Comparison of ENCODE assay signal across 1 cellular context in the genomic region with DNA sequence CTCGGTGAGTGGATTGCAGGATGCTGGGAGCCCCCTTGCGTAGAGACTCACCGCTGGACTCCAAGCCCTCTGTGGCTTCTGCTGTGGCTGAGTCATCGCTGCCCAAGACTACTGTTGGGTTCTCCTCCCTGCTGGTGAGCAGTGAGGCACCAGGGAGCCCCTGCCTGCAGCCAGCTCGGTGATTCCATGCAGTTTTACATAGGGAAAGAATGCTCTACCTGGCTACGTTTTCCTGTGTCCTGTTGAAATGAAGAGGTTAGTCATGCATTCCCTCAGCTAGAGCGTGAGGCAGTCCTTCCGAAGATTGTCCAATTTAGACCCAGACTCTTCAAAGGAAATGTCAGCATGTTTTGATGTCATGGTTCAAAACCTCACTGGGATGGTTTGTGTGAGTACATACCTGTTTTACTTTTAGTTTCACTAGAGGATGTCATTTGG.
TF ChIP-seq lines count a peak whose summit lies in the region.

No MANE protein-coding gene starts in this region.

TF ChIP-seq in GM12878, 131 proteins besides CTCF, POLR2A, EP300 and RAD21 (continued from another document and continues in another):
- TF ChIP-seq SMC3 (IDR thresholded peaks at IDR 0.05; ENCODE audit: borderline replicate concordance, low read length): no peak
- TF ChIP-seq, protein P1, sequence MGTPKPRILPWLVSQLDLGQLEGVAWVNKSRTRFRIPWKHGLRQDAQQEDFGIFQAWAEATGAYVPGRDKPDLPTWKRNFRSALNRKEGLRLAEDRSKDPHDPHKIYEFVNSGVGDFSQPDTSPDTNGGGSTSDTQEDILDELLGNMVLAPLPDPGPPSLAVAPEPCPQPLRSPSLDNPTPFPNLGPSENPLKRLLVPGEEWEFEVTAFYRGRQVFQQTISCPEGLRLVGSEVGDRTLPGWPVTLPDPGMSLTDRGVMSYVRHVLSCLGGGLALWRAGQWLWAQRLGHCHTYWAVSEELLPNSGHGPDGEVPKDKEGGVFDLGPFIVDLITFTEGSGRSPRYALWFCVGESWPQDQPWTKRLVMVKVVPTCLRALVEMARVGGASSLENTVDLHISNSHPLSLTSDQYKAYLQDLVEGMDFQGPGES (IDR thresholded peaks at IDR 0.05): no peak
- no peak for TF ChIP-seq BMI1 (IDR thresholded peaks at IDR 0.05; ENCODE audit: borderline replicate concordance)
- TF ChIP-seq, protein P2, sequence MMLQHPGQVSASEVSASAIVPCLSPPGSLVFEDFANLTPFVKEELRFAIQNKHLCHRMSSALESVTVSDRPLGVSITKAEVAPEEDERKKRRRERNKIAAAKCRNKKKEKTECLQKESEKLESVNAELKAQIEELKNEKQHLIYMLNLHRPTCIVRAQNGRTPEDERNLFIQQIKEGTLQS (IDR thresholded peaks at IDR 0.05; ENCODE audit: borderline replicate concordance, extremely low read depth, low read depth, low read length): no peak
- TF ChIP-seq, protein P3, sequence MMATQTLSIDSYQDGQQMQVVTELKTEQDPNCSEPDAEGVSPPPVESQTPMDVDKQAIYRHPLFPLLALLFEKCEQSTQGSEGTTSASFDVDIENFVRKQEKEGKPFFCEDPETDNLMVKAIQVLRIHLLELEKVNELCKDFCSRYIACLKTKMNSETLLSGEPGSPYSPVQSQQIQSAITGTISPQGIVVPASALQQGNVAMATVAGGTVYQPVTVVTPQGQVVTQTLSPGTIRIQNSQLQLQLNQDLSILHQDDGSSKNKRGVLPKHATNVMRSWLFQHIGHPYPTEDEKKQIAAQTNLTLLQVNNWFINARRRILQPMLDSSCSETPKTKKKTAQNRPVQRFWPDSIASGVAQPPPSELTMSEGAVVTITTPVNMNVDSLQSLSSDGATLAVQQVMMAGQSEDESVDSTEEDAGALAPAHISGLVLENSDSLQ (IDR thresholded peaks at IDR 0.05): peak; percentile 53; the same call in 1 of the 2 replicates
- no peak for TF ChIP-seq SREBF2 (IDR thresholded peaks at IDR 0.05; ENCODE audit: low read length)
- TF ChIP-seq NR2C2 (IDR thresholded peaks at IDR 0.05; ENCODE audit: borderline replicate concordance, control insufficient read depth, insufficient read length, low read depth): no peak
- no peak for TF ChIP-seq IRF4 (IDR thresholded peaks at IDR 0.05; ENCODE audit: low read depth, low read length)
- TF ChIP-seq, protein P4, sequence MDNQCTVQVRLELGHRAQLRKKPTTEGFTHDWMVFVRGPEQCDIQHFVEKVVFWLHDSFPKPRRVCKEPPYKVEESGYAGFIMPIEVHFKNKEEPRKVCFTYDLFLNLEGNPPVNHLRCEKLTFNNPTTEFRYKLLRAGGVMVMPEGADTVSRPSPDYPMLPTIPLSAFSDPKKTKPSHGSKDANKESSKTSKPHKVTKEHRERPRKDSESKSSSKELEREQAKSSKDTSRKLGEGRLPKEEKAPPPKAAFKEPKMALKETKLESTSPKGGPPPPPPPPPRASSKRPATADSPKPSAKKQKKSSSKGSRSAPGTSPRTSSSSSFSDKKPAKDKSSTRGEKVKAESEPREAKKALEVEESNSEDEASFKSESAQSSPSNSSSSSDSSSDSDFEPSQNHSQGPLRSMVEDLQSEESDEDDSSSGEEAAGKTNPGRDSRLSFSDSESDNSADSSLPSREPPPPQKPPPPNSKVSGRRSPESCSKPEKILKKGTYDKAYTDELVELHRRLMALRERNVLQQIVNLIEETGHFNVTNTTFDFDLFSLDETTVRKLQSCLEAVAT (IDR thresholded peaks at IDR 0.05): no peak
- no peak for TF ChIP-seq HDAC6 (IDR thresholded peaks at IDR 0.05; ENCODE audit: unreplicated experiment)
- no peak for TF ChIP-seq KAT2A (conservative IDR thresholded peaks at IDR 0.05; ENCODE audit: control insufficient read depth, low read depth, low read length)
- TF ChIP-seq POU2F2 (IDR thresholded peaks at IDR 0.05; ENCODE audit: borderline replicate concordance, low read depth, low read length): no peak
- TF ChIP-seq RB1 (IDR thresholded peaks at IDR 0.05; ENCODE audit: borderline replicate concordance): no peak
- TF ChIP-seq RCOR1 (conservative IDR thresholded peaks at IDR 0.05; ENCODE audit: low read depth, low read length): no peak
- TF ChIP-seq TCF3 (IDR thresholded peaks at IDR 0.05; ENCODE audit: borderline replicate concordance, insufficient read depth, low read depth, low read length): no peak
- no peak for TF ChIP-seq SMAD5 (IDR thresholded peaks at IDR 0.05; ENCODE audit: low read depth)
- no peak for TF ChIP-seq RBBP5 (conservative IDR thresholded peaks at IDR 0.05)
- TF ChIP-seq, protein P5, sequence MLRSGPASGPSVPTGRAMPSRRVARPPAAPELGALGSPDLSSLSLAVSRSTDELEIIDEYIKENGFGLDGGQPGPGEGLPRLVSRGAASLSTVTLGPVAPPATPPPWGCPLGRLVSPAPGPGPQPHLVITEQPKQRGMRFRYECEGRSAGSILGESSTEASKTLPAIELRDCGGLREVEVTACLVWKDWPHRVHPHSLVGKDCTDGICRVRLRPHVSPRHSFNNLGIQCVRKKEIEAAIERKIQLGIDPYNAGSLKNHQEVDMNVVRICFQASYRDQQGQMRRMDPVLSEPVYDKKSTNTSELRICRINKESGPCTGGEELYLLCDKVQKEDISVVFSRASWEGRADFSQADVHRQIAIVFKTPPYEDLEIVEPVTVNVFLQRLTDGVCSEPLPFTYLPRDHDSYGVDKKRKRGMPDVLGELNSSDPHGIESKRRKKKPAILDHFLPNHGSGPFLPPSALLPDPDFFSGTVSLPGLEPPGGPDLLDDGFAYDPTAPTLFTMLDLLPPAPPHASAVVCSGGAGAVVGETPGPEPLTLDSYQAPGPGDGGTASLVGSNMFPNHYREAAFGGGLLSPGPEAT (IDR thresholded peaks at IDR 0.05; ENCODE audit: low read depth): no peak; the same call in 1 of the 2 replicates
- TF ChIP-seq, protein P6, sequence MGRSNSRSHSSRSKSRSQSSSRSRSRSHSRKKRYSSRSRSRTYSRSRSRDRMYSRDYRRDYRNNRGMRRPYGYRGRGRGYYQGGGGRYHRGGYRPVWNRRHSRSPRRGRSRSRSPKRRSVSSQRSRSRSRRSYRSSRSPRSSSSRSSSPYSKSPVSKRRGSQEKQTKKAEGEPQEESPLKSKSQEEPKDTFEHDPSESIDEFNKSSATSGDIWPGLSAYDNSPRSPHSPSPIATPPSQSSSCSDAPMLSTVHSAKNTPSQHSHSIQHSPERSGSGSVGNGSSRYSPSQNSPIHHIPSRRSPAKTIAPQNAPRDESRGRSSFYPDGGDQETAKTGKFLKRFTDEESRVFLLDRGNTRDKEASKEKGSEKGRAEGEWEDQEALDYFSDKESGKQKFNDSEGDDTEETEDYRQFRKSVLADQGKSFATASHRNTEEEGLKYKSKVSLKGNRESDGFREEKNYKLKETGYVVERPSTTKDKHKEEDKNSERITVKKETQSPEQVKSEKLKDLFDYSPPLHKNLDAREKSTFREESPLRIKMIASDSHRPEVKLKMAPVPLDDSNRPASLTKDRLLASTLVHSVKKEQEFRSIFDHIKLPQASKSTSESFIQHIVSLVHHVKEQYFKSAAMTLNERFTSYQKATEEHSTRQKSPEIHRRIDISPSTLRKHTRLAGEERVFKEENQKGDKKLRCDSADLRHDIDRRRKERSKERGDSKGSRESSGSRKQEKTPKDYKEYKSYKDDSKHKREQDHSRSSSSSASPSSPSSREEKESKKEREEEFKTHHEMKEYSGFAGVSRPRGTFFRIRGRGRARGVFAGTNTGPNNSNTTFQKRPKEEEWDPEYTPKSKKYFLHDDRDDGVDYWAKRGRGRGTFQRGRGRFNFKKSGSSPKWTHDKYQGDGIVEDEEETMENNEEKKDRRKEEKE (IDR thresholded peaks at IDR 0.05): no peak
- TF ChIP-seq DPF2 (IDR thresholded peaks at IDR 0.05): 0 out of 2 replicates have a peak, but pooled peaks have one; percentile 18
- TF ChIP-seq, protein P7, sequence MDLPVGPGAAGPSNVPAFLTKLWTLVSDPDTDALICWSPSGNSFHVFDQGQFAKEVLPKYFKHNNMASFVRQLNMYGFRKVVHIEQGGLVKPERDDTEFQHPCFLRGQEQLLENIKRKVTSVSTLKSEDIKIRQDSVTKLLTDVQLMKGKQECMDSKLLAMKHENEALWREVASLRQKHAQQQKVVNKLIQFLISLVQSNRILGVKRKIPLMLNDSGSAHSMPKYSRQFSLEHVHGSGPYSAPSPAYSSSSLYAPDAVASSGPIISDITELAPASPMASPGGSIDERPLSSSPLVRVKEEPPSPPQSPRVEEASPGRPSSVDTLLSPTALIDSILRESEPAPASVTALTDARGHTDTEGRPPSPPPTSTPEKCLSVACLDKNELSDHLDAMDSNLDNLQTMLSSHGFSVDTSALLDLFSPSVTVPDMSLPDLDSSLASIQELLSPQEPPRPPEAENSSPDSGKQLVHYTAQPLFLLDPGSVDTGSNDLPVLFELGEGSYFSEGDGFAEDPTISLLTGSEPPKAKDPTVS (IDR thresholded peaks at IDR 0.05; ENCODE audit: low read depth, low read length): no peak
- TF ChIP-seq, protein P8, sequence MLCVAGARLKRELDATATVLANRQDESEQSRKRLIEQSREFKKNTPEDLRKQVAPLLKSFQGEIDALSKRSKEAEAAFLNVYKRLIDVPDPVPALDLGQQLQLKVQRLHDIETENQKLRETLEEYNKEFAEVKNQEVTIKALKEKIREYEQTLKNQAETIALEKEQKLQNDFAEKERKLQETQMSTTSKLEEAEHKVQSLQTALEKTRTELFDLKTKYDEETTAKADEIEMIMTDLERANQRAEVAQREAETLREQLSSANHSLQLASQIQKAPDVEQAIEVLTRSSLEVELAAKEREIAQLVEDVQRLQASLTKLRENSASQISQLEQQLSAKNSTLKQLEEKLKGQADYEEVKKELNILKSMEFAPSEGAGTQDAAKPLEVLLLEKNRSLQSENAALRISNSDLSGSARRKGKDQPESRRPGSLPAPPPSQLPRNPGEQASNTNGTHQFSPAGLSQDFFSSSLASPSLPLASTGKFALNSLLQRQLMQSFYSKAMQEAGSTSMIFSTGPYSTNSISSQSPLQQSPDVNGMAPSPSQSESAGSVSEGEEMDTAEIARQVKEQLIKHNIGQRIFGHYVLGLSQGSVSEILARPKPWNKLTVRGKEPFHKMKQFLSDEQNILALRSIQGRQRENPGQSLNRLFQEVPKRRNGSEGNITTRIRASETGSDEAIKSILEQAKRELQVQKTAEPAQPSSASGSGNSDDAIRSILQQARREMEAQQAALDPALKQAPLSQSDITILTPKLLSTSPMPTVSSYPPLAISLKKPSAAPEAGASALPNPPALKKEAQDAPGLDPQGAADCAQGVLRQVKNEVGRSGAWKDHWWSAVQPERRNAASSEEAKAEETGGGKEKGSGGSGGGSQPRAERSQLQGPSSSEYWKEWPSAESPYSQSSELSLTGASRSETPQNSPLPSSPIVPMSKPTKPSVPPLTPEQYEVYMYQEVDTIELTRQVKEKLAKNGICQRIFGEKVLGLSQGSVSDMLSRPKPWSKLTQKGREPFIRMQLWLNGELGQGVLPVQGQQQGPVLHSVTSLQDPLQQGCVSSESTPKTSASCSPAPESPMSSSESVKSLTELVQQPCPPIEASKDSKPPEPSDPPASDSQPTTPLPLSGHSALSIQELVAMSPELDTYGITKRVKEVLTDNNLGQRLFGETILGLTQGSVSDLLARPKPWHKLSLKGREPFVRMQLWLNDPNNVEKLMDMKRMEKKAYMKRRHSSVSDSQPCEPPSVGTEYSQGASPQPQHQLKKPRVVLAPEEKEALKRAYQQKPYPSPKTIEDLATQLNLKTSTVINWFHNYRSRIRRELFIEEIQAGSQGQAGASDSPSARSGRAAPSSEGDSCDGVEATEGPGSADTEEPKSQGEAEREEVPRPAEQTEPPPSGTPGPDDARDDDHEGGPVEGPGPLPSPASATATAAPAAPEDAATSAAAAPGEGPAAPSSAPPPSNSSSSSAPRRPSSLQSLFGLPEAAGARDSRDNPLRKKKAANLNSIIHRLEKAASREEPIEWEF (IDR thresholded peaks at IDR 0.05; ENCODE audit: insufficient replicate concordance, low read depth, low read length): no peak
- peak; percentile 70 for TF ChIP-seq ATF7 (IDR thresholded peaks at IDR 0.05; ENCODE audit: low read depth)
- TF ChIP-seq, protein P9, sequence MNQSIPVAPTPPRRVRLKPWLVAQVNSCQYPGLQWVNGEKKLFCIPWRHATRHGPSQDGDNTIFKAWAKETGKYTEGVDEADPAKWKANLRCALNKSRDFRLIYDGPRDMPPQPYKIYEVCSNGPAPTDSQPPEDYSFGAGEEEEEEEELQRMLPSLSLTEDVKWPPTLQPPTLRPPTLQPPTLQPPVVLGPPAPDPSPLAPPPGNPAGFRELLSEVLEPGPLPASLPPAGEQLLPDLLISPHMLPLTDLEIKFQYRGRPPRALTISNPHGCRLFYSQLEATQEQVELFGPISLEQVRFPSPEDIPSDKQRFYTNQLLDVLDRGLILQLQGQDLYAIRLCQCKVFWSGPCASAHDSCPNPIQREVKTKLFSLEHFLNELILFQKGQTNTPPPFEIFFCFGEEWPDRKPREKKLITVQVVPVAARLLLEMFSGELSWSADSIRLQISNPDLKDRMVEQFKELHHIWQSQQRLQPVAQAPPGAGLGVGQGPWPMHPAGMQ (IDR thresholded peaks at IDR 0.05; ENCODE audit: borderline replicate concordance): no peak
- TF ChIP-seq JUNB (IDR thresholded peaks at IDR 0.05): 0 out of 2 replicates have a peak, but pooled peaks have one; percentile 42
- no peak for TF ChIP-seq EZH2 (IDR thresholded peaks at IDR 0.05; ENCODE audit: borderline replicate concordance, control insufficient read depth, low read depth, low read length)
- TF ChIP-seq EED (IDR thresholded peaks at IDR 0.05; ENCODE audit: low read depth): peak; percentile 44; the same call in 1 of the 2 replicates
- no peak for TF ChIP-seq SUPT20H (IDR thresholded peaks at IDR 0.05; ENCODE audit: borderline replicate concordance, control insufficient read depth, low read depth, low read length)
- TF ChIP-seq SRF (IDR thresholded peaks at IDR 0.05; ENCODE audit: low read depth in 2 of 2, low read length in 2 of 2): no peak
- TF ChIP-seq RELA (IDR thresholded peaks at IDR 0.05; ENCODE audit: borderline replicate concordance, partially characterized antibody): no peak
- TF ChIP-seq RUNX3 (IDR thresholded peaks at IDR 0.05; ENCODE audit: low read length): peak; percentile 59
- 0 out of 2 replicates have a peak, but pooled peaks have one; percentile 16 for TF ChIP-seq HDGF (IDR thresholded peaks at IDR 0.05)
- TF ChIP-seq CBFB (IDR thresholded peaks at IDR 0.05; ENCODE audit: low read depth): peak; percentile 37; the same call in 1 of the 2 replicates
- TF ChIP-seq TBL1XR1 (IDR thresholded peaks at IDR 0.05; ENCODE audit: low read depth, low read length): no peak
- no peak for TF ChIP-seq YY1 (IDR thresholded peaks at IDR 0.05; ENCODE audit: low read depth, low read length)
- TF ChIP-seq FOS (IDR thresholded peaks at IDR 0.05; ENCODE audit: borderline replicate concordance, extremely low read depth, insufficient read length): no peak
- no peak for TF ChIP-seq TAF1 (IDR thresholded peaks at IDR 0.05; ENCODE audit: borderline replicate concordance, low read depth, low read length)
- no peak for TF ChIP-seq BCL11A (IDR thresholded peaks at IDR 0.05; ENCODE audit: low read depth, low read length)
- TF ChIP-seq SMARCA5 (IDR thresholded peaks at IDR 0.05): peak; percentile 31; the same call in 1 of the 2 replicates
- no peak for TF ChIP-seq CHD1 (IDR thresholded peaks at IDR 0.05; ENCODE audit: low read depth, low read length)
- no peak for TF ChIP-seq CBX3 (IDR thresholded peaks at IDR 0.05; ENCODE audit: borderline replicate concordance, low read depth)
- TF ChIP-seq ZNF217 (IDR thresholded peaks at IDR 0.05): no peak
- TF ChIP-seq NFIC (IDR thresholded peaks at IDR 0.05; ENCODE audit: low read depth, low read length): no peak; the same call in 1 of the 2 replicates
